ENCODE assay signal across 8 cellular contexts in the genomic region with DNA sequence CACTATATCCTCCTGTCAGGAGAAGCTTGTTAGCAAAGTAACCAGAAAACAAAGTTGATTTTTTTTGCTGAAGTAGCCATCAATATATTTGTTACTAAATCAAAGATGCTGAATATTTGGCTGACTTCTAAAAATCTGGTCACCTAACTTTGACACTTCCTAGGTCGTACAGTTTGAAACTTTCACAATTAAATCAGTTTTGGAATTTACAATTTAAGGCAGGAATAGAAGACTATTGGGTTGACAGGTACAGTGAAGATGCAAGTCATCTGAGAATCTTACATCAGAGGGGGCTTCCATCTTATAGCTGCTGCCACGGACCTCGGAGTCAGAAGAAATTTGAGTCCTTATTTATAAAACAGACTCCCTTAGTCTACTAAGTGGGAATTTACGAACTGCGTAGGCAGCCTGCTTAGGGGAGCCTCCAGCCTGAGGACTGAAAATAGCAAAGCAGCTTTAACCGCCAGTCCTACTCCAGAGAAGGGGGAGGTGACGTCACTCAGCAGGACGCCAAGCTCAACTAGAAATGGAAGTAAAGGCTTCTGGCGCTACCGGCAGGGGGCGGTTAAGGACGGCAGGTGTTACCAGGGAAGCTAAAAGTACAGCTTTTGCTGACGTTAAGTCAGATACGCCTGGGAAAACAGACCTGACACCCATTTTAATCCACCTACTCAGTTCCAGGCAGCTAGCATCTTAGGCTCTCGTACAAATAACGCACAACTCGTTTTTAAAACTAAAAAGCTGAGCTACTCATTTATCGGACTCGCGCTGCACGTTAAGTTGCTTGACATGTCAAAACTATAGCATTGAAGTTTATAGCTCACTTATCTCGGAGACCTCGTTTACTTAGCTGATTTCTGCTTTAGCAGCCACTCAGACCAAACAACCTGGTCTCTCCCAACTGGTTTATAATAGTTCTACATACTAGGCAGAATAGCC.
DNase-seq lines count a peak whose midpoint lies in the region; TF ChIP-seq lines count a peak whose summit lies in the region.

No MANE protein-coding gene starts in this region.

- H3K27ac ChIP-seq in H9 (ENCODE audit: insufficient read length, low read depth, low read length) (peak overlapping the region; percentile 14), MM.1S (ENCODE audit: low read length) (peak overlapping the region; percentile 98), neutrophil (peak overlapping the region; percentile 89), testis (peak overlapping the region; percentile 87 to 95)

- H3K18ac ChIP-seq in H9 (ENCODE audit: insufficient read length, low read depth, low read length): peak overlapping the region; percentile 28

- H3K4me1 ChIP-seq in H9 (ENCODE audit: insufficient read depth, low read length) (no peaks in the 10 kb centered on the region; the same call in 1 of the 2 replicates), MM.1S (ENCODE audit: low read length) (peaks cover 30% of the 10 kb centered on the region), neutrophil (ENCODE audit: control insufficient read depth in 1 of 2, insufficient read depth in 1 of 2, low read depth in 1 of 2, low read length in 1 of 2) (peaks cover 36% of the 10 kb centered on the region in 2 experiments), testis (peaks cover 4% of the 10 kb centered on the region)

- intact Hi-C loops in testis (cut with DNase I; ENCODE audit: low total_unique reads): no loop called here

- H2BK5ac ChIP-seq in H9 (ENCODE audit: insufficient read length, low read length): no peak overlapping the region

- no peak overlapping the region for H3K56ac ChIP-seq in H9 (ENCODE audit: insufficient read length, low read depth, low read length)

- H2BK120ac ChIP-seq in H9 (ENCODE audit: low read depth, low read length, poor library complexity, severe bottlenecking): no peak overlapping the region

- no peak overlapping the region for H3T11ph ChIP-seq in H9 (ENCODE audit: low read length)

- H3K79me2 ChIP-seq in H9 (ENCODE audit: insufficient read depth, low read length) (no peaks in the 10 kb centered on the region), MM.1S (ENCODE audit: low read length) (no peaks in the 10 kb centered on the region)

- no peak overlapping the region for H2BK20ac ChIP-seq in H9 (ENCODE audit: low read depth, low read length, poor library complexity, severe bottlenecking)

- H4K8ac ChIP-seq in H9 (replicated peaks; ENCODE audit: insufficient read length, low read depth, low read length): no peak overlapping the region

- no peak overlapping the region for H4K91ac ChIP-seq in H9 (ENCODE audit: insufficient read length, low read depth, low read length)

- peak overlapping the region; percentile 87 to 96 for H3K4me3 Mint-ChIP-seq in H9

- H3K36me3 Mint-ChIP-seq in H9 (ENCODE audit: insufficient read depth in 1 of 3, low read depth in 3 of 3): no peaks in the 10 kb centered on the region

- H3K27me3 ChIP-seq in H9 (ENCODE audit: insufficient read depth, low read length) (no peaks in the 10 kb centered on the region), MM.1S (replicated peaks; ENCODE audit: insufficient read depth, low read length) (no peaks in the 10 kb centered on the region), neutrophil (no peaks in the 10 kb centered on the region), testis (no peaks in the 10 kb centered on the region)

- H3K9me3 Mint-ChIP-seq in H9: no peaks in the 10 kb centered on the region; a peak in 1 of 5 replicates

- no peak overlapping the region for H2AK5ac ChIP-seq in H9 (ENCODE audit: insufficient read length, low read length)

- no peak overlapping the region for H2BK15ac ChIP-seq in H9 (ENCODE audit: low read depth, low read length)

- H2AFZ ChIP-seq in H9 (ENCODE audit: low read length): no peak overlapping the region
- H2AFZ ChIP-seq in MM.1S (ENCODE audit: low read length): no peak overlapping the region

- peak overlapping the region; percentile 82 for H3K4me2 ChIP-seq in H9 (ENCODE audit: insufficient read depth, insufficient read length, low read length)
- H3K4me2 ChIP-seq in MM.1S (ENCODE audit: low read depth, low read length): peak overlapping the region; percentile 91

- peak overlapping the region; percentile 4; the same call in 1 of the 2 replicates for H3K14ac ChIP-seq in H9 (ENCODE audit: insufficient read depth, low read length)

- no peak overlapping the region for H3K4ac ChIP-seq in H9 (ENCODE audit: low read depth, low read length)

- H3K9me2 ChIP-seq in MM.1S (replicated peaks; ENCODE audit: insufficient read depth, low read length): no peaks in the 10 kb centered on the region

- H3K9me3 ChIP-seq in H9 (ENCODE audit: control insufficient read depth, low read depth, low read length): no peaks in the 10 kb centered on the region
- no peaks in the 10 kb centered on the region for H3K9me3 ChIP-seq in MM.1S (replicated peaks; ENCODE audit: insufficient read depth, low read length)
- H3K9me3 ChIP-seq in neutrophil: no peaks in the 10 kb centered on the region
- H3K9me3 ChIP-seq in testis: no peaks in the 10 kb centered on the region

- no peaks in the 10 kb centered on the region; the same call in 1 of the 2 replicates for H3K27me3 Mint-ChIP-seq in H9 (ENCODE audit: low read depth)

- peak overlapping the region; percentile 96 to 99 (median 99); a peak in 6 of 7 replicates for H3K27ac Mint-ChIP-seq in H9

- H3K23ac ChIP-seq in H9 (ENCODE audit: insufficient read length, low read depth, low read length): no peak overlapping the region

- H4K5ac ChIP-seq in H9 (ENCODE audit: insufficient read length, low read depth, low read length): no peak overlapping the region

- H4K20me1 ChIP-seq in H9 (ENCODE audit: control insufficient read depth, insufficient read depth, insufficient read length): no peaks in the 10 kb centered on the region
- H4K20me1 ChIP-seq in MM.1S (ENCODE audit: insufficient read depth, low read length): no peaks in the 10 kb centered on the region

- no peaks in the 10 kb centered on the region for H3K79me1 ChIP-seq in H9 (ENCODE audit: insufficient read depth, low read depth, low read length, poor library complexity, severe bottlenecking)

- WGBS in H9 (ENCODE audit: extremely low coverage, insufficient read length, low lambda C conversion rate): no CpG with 5 or more reads among the region's 23 CpGs
- WGBS in testis, 2 donors: 1% methylated on average over 23 of the region's 23 CpGs

- peaks cover 73 to 77% of the 10 kb centered on the region in 2 experiments for H3K4me1 Mint-ChIP-seq in H9

- H2BK12ac ChIP-seq in H9 (ENCODE audit: insufficient read length, low read depth, low read length): no peak overlapping the region

- peaks cover 6% of the 10 kb centered on the region for H3K23me2 ChIP-seq in H9 (ENCODE audit: insufficient read length, low read depth, low read length, poor library complexity, severe bottlenecking)

- TF ChIP-seq CTCF in H9 (conservative IDR thresholded peaks at IDR 0.05): peak; percentile 87
- TF ChIP-seq CTCF in MM.1S (IDR thresholded peaks at IDR 0.05; ENCODE audit: low read length): peak; percentile 91
- TF ChIP-seq CTCF in neutrophil (IDR thresholded peaks at IDR 0.05): peak; percentile 85
- peak; percentile 74 to 87 (median 84) for TF ChIP-seq CTCF in testis (IDR thresholded peaks at IDR 0.05)

- no peak for TF ChIP-seq POLR2A in testis (IDR thresholded peaks at IDR 0.05)

- H3K36me3 ChIP-seq in MM.1S (replicated peaks; ENCODE audit: insufficient read depth, low read length) (no peaks in the 10 kb centered on the region), neutrophil (no peaks in the 10 kb centered on the region), testis (ENCODE audit: low read depth, missing control alignments) (no peaks in the 10 kb centered on the region)

- H3F3A ChIP-seq in MM.1S (ENCODE audit: insufficient read depth, low read length): peaks cover 43% of the 10 kb centered on the region

- H3K9ac ChIP-seq in H9 (ENCODE audit: extremely low read depth, insufficient read length, low read length): peak overlapping the region; percentile 79
- peak overlapping the region; percentile 88 for H3K9ac ChIP-seq in MM.1S (ENCODE audit: low read length)

- DNase-seq in EL: peak; percentile 96
- DNase-seq in H9: peak; percentile 96
- DNase-seq in MM.1S: peak; percentile 95
- peak; percentile 91 for DNase-seq in SHP77 treated with DMSO at 0.1 percent for 48 hours (lab: John Stamatoyannopoulos, UW)
- DNase-seq in activated gamma-delta T cell treated with Interleukin-2 at 50 U/mL for 16 hours: peak; percentile 87
- peak; percentile 84 for DNase-seq in foreskin melanocyte
- peak; percentile 97 for DNase-seq in testis

- H3K4me3 ChIP-seq in MM.1S (ENCODE audit: low read length) (peak overlapping the region; percentile 61), neutrophil (ENCODE audit: low read depth in 1 of 2, low read length in 1 of 2) (peak overlapping the region; percentile 81 to 92), testis (peak overlapping the region; percentile 71 to 76)

Comparison
In these comparisons a context has a peak if more than half of its experiments do, and no peak if none do; other contexts are left out.
1. Peak in every context shown above with its lines: DNase-seq, H3K4me3 ChIP-seq and H3K27ac ChIP-seq.
2. H3K27ac ChIP-seq: peak in every context shown above with its lines; median percentile 98 in MM.1S; 91 in testis; 89 in neutrophil; 14 in H9.